ENCODE assay signal across 8 cellular contexts in the genomic region with DNA sequence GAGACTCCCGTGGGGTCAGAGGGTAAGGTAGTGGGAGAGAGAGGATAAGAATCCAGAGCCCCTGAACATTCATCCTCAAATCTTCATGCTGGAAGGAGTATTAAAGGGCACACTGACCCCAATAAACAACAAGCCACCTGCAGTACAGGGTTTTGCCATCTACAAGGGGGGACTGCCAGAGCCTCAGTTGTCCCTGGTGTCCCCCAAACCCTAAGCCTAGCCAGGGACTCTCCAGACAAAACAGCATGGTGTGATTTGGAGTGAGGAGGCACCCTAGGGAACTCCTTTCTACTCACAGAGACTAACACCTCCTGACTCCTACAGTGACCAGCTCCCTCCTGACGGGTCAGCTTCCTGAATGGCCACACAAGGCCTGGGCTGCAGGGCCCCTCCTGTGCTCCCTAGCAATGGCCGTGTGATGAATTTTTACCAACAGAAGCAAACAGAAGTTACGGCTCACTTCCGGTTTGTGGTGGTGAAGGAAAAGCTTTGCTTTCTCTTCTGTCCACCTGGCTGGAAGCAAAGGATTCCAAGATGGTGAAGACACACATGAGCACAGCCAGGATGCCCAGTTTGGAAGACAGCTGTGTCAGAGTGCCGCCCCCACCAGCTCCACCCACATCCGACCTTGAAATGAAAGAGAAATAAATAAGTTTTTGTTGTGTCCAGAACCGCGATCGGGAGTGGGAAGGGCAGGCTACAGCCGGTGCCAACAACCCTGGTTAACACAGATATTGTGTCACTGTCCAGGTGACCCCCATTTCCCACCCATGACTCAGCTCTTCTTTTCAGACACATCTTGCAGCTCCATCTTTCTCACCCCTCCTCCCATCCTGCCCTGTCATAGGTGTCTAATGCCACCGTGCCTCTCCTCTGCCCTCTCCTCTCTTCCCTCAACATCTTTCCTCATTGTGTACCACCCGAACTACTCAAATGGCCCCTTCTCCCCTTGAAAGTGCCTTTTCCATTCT.
DNase-seq lines count a peak whose midpoint lies in the region; ATAC-seq lines count a peak whose summit lies in the region.

No MANE protein-coding gene starts in this region.

- peaks cover 3% of the 10 kb centered on the region for H3K4me1 Mint-ChIP-seq in activated CD4-positive, alpha-beta T cell treated with anti-CD3 and anti-CD28 coated beads, Interleukin-2, amount 10 ng/mL, durations not matched to agents 7 days and 5 days
- peaks cover 12% of the 10 kb centered on the region for H3K4me1 Mint-ChIP-seq in stimulated activated naive CD8-positive, alpha-beta T cell treated with anti-CD3 and anti-CD28 coated beads, Interleukin-15, Interleukin-2, amounts not matched to agents 100 ng/mL and 50 ng/mL, for 24 hours (ENCODE audit: low read depth)

- no peaks in the 10 kb centered on the region for H3K27me3 ChIP-seq in SJSA1 (replicated peaks)
- no peaks in the 10 kb centered on the region for H3K27me3 ChIP-seq in endocrine pancreas (ENCODE audit: control insufficient read depth, insufficient read depth, low read length)

- H3K27ac Mint-ChIP-seq in activated CD4-positive, alpha-beta T cell treated with anti-CD3 and anti-CD28 coated beads, Interleukin-2, amount 10 ng/mL, durations not matched to agents 7 days and 5 days, result peak overlapping the region; percentile 52
- peak overlapping the region; percentile 76 for H3K27ac Mint-ChIP-seq in stimulated activated naive CD8-positive, alpha-beta T cell treated with anti-CD3 and anti-CD28 coated beads, Interleukin-15, Interleukin-2, amounts not matched to agents 100 ng/mL and 50 ng/mL, for 24 hours

- intact Hi-C loops in head of caudate nucleus (cut with DNase I), result no loop called here

- peak overlapping the region; percentile 17 for H3K4me3 ChIP-seq in SJSA1
- H3K4me3 ChIP-seq in endocrine pancreas (ENCODE audit: control insufficient read depth, insufficient read depth, low read length), result peak overlapping the region; percentile 16

- H3K36me3 ChIP-seq in SJSA1 (no peaks in the 10 kb centered on the region), endocrine pancreas (ENCODE audit: control insufficient read depth, insufficient read depth, low read length) (no peaks in the 10 kb centered on the region)

- H3K4me1 ChIP-seq in SJSA1 (replicated peaks), result peaks cover 14% of the 10 kb centered on the region
- no peaks in the 10 kb centered on the region for H3K4me1 ChIP-seq in endocrine pancreas (ENCODE audit: control insufficient read depth, insufficient read depth, low read length)

- no peaks in the 10 kb centered on the region for H3K36me3 Mint-ChIP-seq in activated CD4-positive, alpha-beta T cell treated with anti-CD3 and anti-CD28 coated beads, Interleukin-2, amount 10 ng/mL, durations not matched to agents 7 days and 5 days (ENCODE audit: low read depth)
- H3K36me3 Mint-ChIP-seq in stimulated activated naive CD8-positive, alpha-beta T cell treated with anti-CD3 and anti-CD28 coated beads, Interleukin-15, Interleukin-2, amounts not matched to agents 100 ng/mL and 50 ng/mL, for 24 hours (ENCODE audit: low read depth), result no peaks in the 10 kb centered on the region

- peak overlapping the region; percentile 56 for H3K27ac ChIP-seq in SJSA1

- no peaks in the 10 kb centered on the region for H3K27me3 Mint-ChIP-seq in activated CD4-positive, alpha-beta T cell treated with anti-CD3 and anti-CD28 coated beads, Interleukin-2, amount 10 ng/mL, durations not matched to agents 7 days and 5 days
- H3K27me3 Mint-ChIP-seq in stimulated activated naive CD8-positive, alpha-beta T cell treated with anti-CD3 and anti-CD28 coated beads, Interleukin-15, Interleukin-2, amounts not matched to agents 100 ng/mL and 50 ng/mL, for 24 hours, result peaks cover 3% of the 10 kb centered on the region

- ATAC-seq in HG02571 (IDR thresholded peaks at IDR 0.05; ENCODE audit: unreplicated experiment), result no peak

- CTCF ChIA-PET in activated CD4-positive, alpha-beta T cell treated with anti-CD3 and anti-CD28 coated beads, Interleukin-2, amount 10 ng/mL, durations not matched to agents 7 days and 5 days (lab: Charles Lee), result interaction anchor here (0.6 to 1.2 kb wide), 4 partner anchors 12 to 55 kb away, joined by 3 to 8 read pairs (median 4); no protein-coding TSS in a partner anchor

- POLR2A ChIA-PET in activated CD4-positive, alpha-beta T cell treated with anti-CD3 and anti-CD28 coated beads, Interleukin-2, amount 10 ng/mL, durations not matched to agents 7 days and 5 days (lab: Charles Lee), result interaction anchor here (0.6 kb wide), 1 partner anchor 20 kb away, joined by 3 read pairs; no protein-coding TSS in a partner anchor

- DNase-seq in activated CD4-positive, alpha-beta T cell treated with anti-CD3 and anti-CD28 coated beads, Interleukin-2, amount 10 ng/mL, durations not matched to agents 7 days and 5 days, result no peak
- no peak for DNase-seq in activated CD4-positive, alpha-beta T cell treated with anti-CD3 and anti-CD28 coated beads, Interleukin-2, amount 50 U/mL, for 1 hour
- DNase-seq in SJSA1 (ENCODE audit: low read depth in 1 of 2, low spot score in 2 of 2) (peak; percentile 53 to 57), GM19240 (ENCODE audit: insufficient read length, low spot score) (no peak), head of caudate nucleus (no peak)

- no peaks in the 10 kb centered on the region for H3K9me3 ChIP-seq in SJSA1 (replicated peaks)
- H3K9me3 ChIP-seq in endocrine pancreas (ENCODE audit: control insufficient read depth, low read length), result no peaks in the 10 kb centered on the region

- H3K9ac ChIP-seq in endocrine pancreas (ENCODE audit: control insufficient read depth, insufficient read depth, low read length), result no peak overlapping the region

- peak overlapping the region; percentile 46 for H3K4me3 Mint-ChIP-seq in activated CD4-positive, alpha-beta T cell treated with anti-CD3 and anti-CD28 coated beads, Interleukin-2, amount 10 ng/mL, durations not matched to agents 7 days and 5 days
- H3K4me3 Mint-ChIP-seq in stimulated activated naive CD8-positive, alpha-beta T cell treated with anti-CD3 and anti-CD28 coated beads, Interleukin-15, Interleukin-2, amounts not matched to agents 100 ng/mL and 50 ng/mL, for 24 hours, result peak overlapping the region; percentile 69

- H3K9me3 Mint-ChIP-seq in activated CD4-positive, alpha-beta T cell treated with anti-CD3 and anti-CD28 coated beads, Interleukin-2, amount 10 ng/mL, durations not matched to agents 7 days and 5 days, result no peaks in the 10 kb centered on the region
- no peaks in the 10 kb centered on the region for H3K9me3 Mint-ChIP-seq in stimulated activated naive CD8-positive, alpha-beta T cell treated with anti-CD3 and anti-CD28 coated beads, Interleukin-15, Interleukin-2, amounts not matched to agents 100 ng/mL and 50 ng/mL, for 24 hours

Comparison
In these comparisons a context has a peak if more than half of its experiments do, and no peak if none do; other contexts are left out.
1. DNase-seq: peak in SJSA1 (2 of 2); none in activated CD4-positive, alpha-beta T cell treated with anti-CD3 and anti-CD28 coated beads, Interleukin-2, amount 10 ng/mL, durations not matched to agents 7 days and 5 days (single experiment), activated CD4-positive, alpha-beta T cell treated with anti-CD3 and anti-CD28 coated beads, Interleukin-2, amount 50 U/mL, for 1 hour (single experiment), GM19240 (single experiment) and head of caudate nucleus (0 of 42).